ENCODE assay signal across 10 cellular contexts in genomic region chr11:78397398-78397797, GRCh38. TPM values are rescaled to one million over a fixed set of nuclear protein-coding genes. Genes with fewer than 3 reads are reported as not detected.
A peak's percentile ranks its signal among the peaks of the same experiment; 100 is the strongest.
DNase-seq lines count a peak whose midpoint lies in the region; ATAC-seq, FAIRE-seq and TF ChIP-seq lines count a peak whose summit lies in the region.
"Had no signal": no experiment of that assay in that cellular context is flagged by ENCODE, and none has a peak within 500 bp of the region (broad histone marks: within the 10 kb centered on the region; RNA-seq: fewer than 3 reads in every experiment).

No MANE protein-coding gene starts in this region.

- intact Hi-C loops in CD4-positive, alpha-beta T cell (cut with DNase I, micrococcal nuclease), result no loop called here
- intact Hi-C loops in activated CD8-positive, alpha-beta T cell treated with anti-CD3 and anti-CD28 coated beads for 36 hours (cut with micrococcal nuclease), result no loop called here
- intact Hi-C loops in psoas muscle (cut with DNase I), result no loop called here

- H3K4me3 Mint-ChIP-seq in CD4-positive, alpha-beta T cell, result no peak overlapping the region
- no peak overlapping the region for H3K4me3 Mint-ChIP-seq in activated CD8-positive, alpha-beta T cell treated with anti-CD3 and anti-CD28 coated beads for 36 hours

- ATAC-seq in CD4-positive, alpha-beta T cell (ENCODE audit: poor library complexity), result peak; percentile 24
- ATAC-seq in HG03342 (IDR thresholded peaks at IDR 0.05; ENCODE audit: unreplicated experiment), result peak; percentile 66
- ATAC-seq in activated CD8-positive, alpha-beta T cell treated with anti-CD3 and anti-CD28 coated beads for 36 hours, result peak; percentile 78
- no peak for ATAC-seq in psoas muscle

- CTCF ChIA-PET in CD4-positive, alpha-beta T cell (lab: Charles Lee), result interaction anchor here (1.1 kb wide), 1 partner anchor 248 kb away, joined by 3 read pairs; no protein-coding TSS in a partner anchor
- CTCF ChIA-PET in activated CD8-positive, alpha-beta T cell treated with anti-CD3 and anti-CD28 coated beads for 36 hours (lab: Charles Lee), result interaction anchor here (0.6 kb wide), 1 partner anchor 79 kb away, joined by 3 read pairs; no protein-coding TSS in a partner anchor
- CTCF ChIA-PET in RWPE1 (lab: Yijun Ruan, JAX), result interaction anchor here (0.5 kb wide), 1 partner anchor 197 kb away, joined by 3 read pairs; no protein-coding TSS in a partner anchor

- H3K36me3 ChIP-seq in psoas muscle (ENCODE audit: insufficient read depth in 1 of 2, low read depth in 1 of 2), result no peaks in the 10 kb centered on the region

- H3K27me3 Mint-ChIP-seq in CD4-positive, alpha-beta T cell, result no peaks in the 10 kb centered on the region
- H3K27me3 Mint-ChIP-seq in activated CD8-positive, alpha-beta T cell treated with anti-CD3 and anti-CD28 coated beads for 36 hours, result no peaks in the 10 kb centered on the region

- H3K4me1 ChIP-seq in psoas muscle, result no peaks in the 10 kb centered on the region

- H3K27me3 ChIP-seq in CD4-positive, alpha-beta T cell (ENCODE audit: control insufficient read depth, insufficient read depth, low read length), result no peaks in the 10 kb centered on the region
- H3K27me3 ChIP-seq in psoas muscle (ENCODE audit: insufficient read depth in 3 of 3, low read length in 2 of 3), result no peaks in the 10 kb centered on the region

- no peaks in the 10 kb centered on the region for H3K4me1 Mint-ChIP-seq in CD4-positive, alpha-beta T cell (ENCODE audit: low read depth)
- peaks cover 6% of the 10 kb centered on the region for H3K4me1 Mint-ChIP-seq in activated CD8-positive, alpha-beta T cell treated with anti-CD3 and anti-CD28 coated beads for 36 hours (ENCODE audit: low read depth)

- no peak for DNase-seq in CD4-positive, alpha-beta T cell
- DNase-seq in GM19239 (ENCODE audit: insufficient read length, low spot score), result no peak
- peak; percentile 16 for DNase-seq in activated CD8-positive, alpha-beta T cell treated with anti-CD3 and anti-CD28 coated beads for 36 hours
- DNase-seq in psoas muscle, result no peak
- no peak for DNase-seq in stimulated activated CD4-positive, alpha-beta T cell treated with anti-CD3 and anti-CD28 coated beads, Interleukin-1b, Interleukin-23, amount 100 ng/mL, for 48 hours
- DNase-seq in RWPE1 (ENCODE audit: low spot score), result no peak
- no peak for DNase-seq in GOT3 (lab: John Stamatoyannopoulos, UW)
- DNase-seq: COR-L47, NCI-H1436 treated with DMSO at 0.1 percent for 48 hours had no signal

- H3K9me3 ChIP-seq in CD4-positive, alpha-beta T cell (ENCODE audit: control insufficient read depth, low read length), result no peaks in the 10 kb centered on the region
- no peaks in the 10 kb centered on the region for H3K9me3 ChIP-seq in psoas muscle

- no peak overlapping the region for H3K4me3 ChIP-seq in psoas muscle

- no peak overlapping the region for H3K27ac ChIP-seq in CD4-positive, alpha-beta T cell (ENCODE audit: low read depth, low read length)
- H3K27ac ChIP-seq in psoas muscle (no peak overlapping the region), RWPE1 (no peak overlapping the region)

- POLR2A ChIA-PET in CD4-positive, alpha-beta T cell (lab: Charles Lee), result no interaction called here
- POLR2A ChIA-PET in activated CD8-positive, alpha-beta T cell treated with anti-CD3 and anti-CD28 coated beads for 36 hours (lab: Charles Lee), result no interaction called here
- POLR2A ChIA-PET in RWPE1 (lab: Yijun Ruan, JAX; ENCODE audit: low non-redundant PET), result no interaction called here

- 92 to 98% (median 92%) methylated on average over 3 of the region's 3 CpGs for WGBS in psoas muscle, 3 donors

- no peak for TF ChIP-seq CTCF in CD4-positive, alpha-beta T cell (IDR thresholded peaks at IDR 0.05)
- no peak for TF ChIP-seq CTCF in activated CD8-positive, alpha-beta T cell treated with anti-CD3 and anti-CD28 coated beads for 36 hours (IDR thresholded peaks at IDR 0.05)
- TF ChIP-seq CTCF in psoas muscle (IDR thresholded peaks at IDR 0.05) (no peak), RWPE1 (conservative IDR thresholded peaks at IDR 0.05; ENCODE audit: low read depth) (no peak)

- no peak overlapping the region for H3K27ac Mint-ChIP-seq in CD4-positive, alpha-beta T cell
- H3K27ac Mint-ChIP-seq in activated CD8-positive, alpha-beta T cell treated with anti-CD3 and anti-CD28 coated beads for 36 hours, result no peak overlapping the region

- no peaks in the 10 kb centered on the region for H3K9me3 Mint-ChIP-seq in CD4-positive, alpha-beta T cell
- H3K9me3 Mint-ChIP-seq in activated CD8-positive, alpha-beta T cell treated with anti-CD3 and anti-CD28 coated beads for 36 hours, result no peaks in the 10 kb centered on the region

- peak; percentile 73 for FAIRE-seq in GM19239 (lab: Jason Lieb, UNC)

- H3K36me3 Mint-ChIP-seq in CD4-positive, alpha-beta T cell (ENCODE audit: low read depth), result no peaks in the 10 kb centered on the region
- H3K36me3 Mint-ChIP-seq in activated CD8-positive, alpha-beta T cell treated with anti-CD3 and anti-CD28 coated beads for 36 hours (ENCODE audit: low read depth), result no peaks in the 10 kb centered on the region

RNA-seq across cellular contexts. Expression of gene GAB2, which starts 20.2 kb away (rescaled TPM):
- total RNA-seq in CD4-positive, alpha-beta T cell, result 10 to 100 TPM; 10.7 to 11.9 TPM
- 1 to 10 TPM; 1.4 to 1.8 TPM for total RNA-seq in activated CD8-positive, alpha-beta T cell treated with anti-CD3 and anti-CD28 coated beads for 36 hours
- total RNA-seq in psoas muscle, result 1 to 10 TPM; 4.7 to 6.3 (median 6.0) TPM
- 1 to 10 TPM; 2.7 to 3.7 (median 2.9) TPM for polyA plus RNA-seq in psoas muscle

Comparison
In these comparisons a context has a peak if more than half of its experiments do, and no peak if none do; other contexts are left out.
1. ATAC-seq: peak in CD4-positive, alpha-beta T cell (single experiment), HG03342 (single experiment) and activated CD8-positive, alpha-beta T cell treated with anti-CD3 and anti-CD28 coated beads for 36 hours (single experiment); none in psoas muscle (0 of 4).